1 cellular context compared by ENCODE assay signal in the genomic region with DNA sequence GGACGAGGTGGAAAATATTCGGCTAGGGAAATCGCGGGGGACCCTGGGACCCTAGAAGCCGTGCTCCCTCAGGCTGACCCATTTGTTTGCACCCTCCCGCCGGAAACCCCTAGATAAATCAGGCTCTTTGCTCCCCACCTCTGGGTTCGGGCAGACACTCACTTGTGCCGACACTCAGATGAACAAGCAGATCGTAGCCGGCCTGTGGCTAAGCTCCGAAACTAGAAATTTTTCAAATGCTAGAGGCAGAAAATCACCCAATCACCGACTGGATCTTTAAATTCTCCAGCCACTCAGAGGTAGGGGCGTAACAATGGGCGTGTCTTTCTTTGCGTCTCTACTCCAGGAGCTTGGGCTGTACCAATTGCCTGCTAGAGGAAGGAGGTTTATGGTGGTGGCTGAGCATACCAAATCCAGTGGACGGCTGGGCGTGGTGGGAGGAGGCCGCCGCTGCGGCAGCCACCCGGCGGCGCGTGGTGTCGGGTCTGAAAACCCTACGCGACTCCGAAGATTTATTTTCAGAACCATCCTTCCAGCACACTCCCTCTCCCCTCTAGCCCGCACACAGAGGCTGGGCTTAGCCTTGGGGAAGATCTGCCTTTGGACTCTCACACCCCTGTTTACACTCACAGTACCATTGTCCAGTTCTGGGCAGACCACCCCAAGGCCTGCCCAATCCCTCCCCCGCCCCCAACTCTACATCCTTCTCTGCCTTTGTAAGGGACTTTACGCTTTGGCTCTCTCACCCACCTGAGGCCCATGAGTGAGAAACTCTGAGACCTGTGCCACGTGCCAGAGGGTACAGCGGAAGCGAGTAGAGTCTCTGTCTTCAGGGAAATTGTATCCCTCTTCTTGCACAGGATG.
TF ChIP-seq lines count a peak whose summit lies in the region.

Gene PIF1, minus strand, starts transcription at position 217 of the 864 bp plus-strand sequence. CDS start 1,312 bp downstream, outside the sequence.

TF ChIP-seq in H1, 55 proteins besides CTCF, POLR2A, EP300 and RAD21 (continued from another document):
- no peak for TF ChIP-seq CTBP2 (IDR thresholded peaks at IDR 0.05; ENCODE audit: borderline replicate concordance, insufficient read depth, insufficient read length, low read length)
- peak; percentile 70 for TF ChIP-seq MAX (IDR thresholded peaks at IDR 0.05)
- TF ChIP-seq TAF1 (IDR thresholded peaks at IDR 0.05; ENCODE audit: low read depth, low read length), result peak; percentile 96
- no peak for TF ChIP-seq GABPA (IDR thresholded peaks at IDR 0.05; ENCODE audit: borderline replicate concordance, insufficient read depth, low read length)
- no peak for TF ChIP-seq RXRA (IDR thresholded peaks at IDR 0.05; ENCODE audit: insufficient read depth, low read depth, low read length)
- TF ChIP-seq SIN3A (conservative IDR thresholded peaks at IDR 0.05 in 1 of 2, IDR thresholded peaks at IDR 0.05 in 1 of 2; ENCODE audit: low read depth in 1 of 2, low read length in 2 of 2), result 0 out of 4 replicates have a peak, but pooled peaks have one; percentile 50 to 63
- peak; percentile 85 for TF ChIP-seq ASH2L (IDR thresholded peaks at IDR 0.05; ENCODE audit: low read length)
- peak; percentile 83; the same call in 1 of the 2 replicates for TF ChIP-seq CHD1 (IDR thresholded peaks at IDR 0.05; ENCODE audit: low read depth, low read length)
- TF ChIP-seq JUN (IDR thresholded peaks at IDR 0.05; ENCODE audit: low read depth, low read length), result no peak
- peak; percentile 93 for TF ChIP-seq SP1 (IDR thresholded peaks at IDR 0.05; ENCODE audit: low read depth, low read length)
- peak; percentile 65 for TF ChIP-seq SP4 (IDR thresholded peaks at IDR 0.05; ENCODE audit: low read length)
- TF ChIP-seq NRF1 (IDR thresholded peaks at IDR 0.05; ENCODE audit: low read depth, low read length), result peak; percentile 16; the same call in 1 of the 2 replicates
- no peak for TF ChIP-seq CHD2 (IDR thresholded peaks at IDR 0.05; ENCODE audit: low read length)
- TF ChIP-seq SAP30 (IDR thresholded peaks at IDR 0.05; ENCODE audit: insufficient read depth, insufficient replicate concordance, low read length), result no peak
- no peak for TF ChIP-seq TCF12 (IDR thresholded peaks at IDR 0.05; ENCODE audit: low read depth, low read length)
- TF ChIP-seq HDAC2 (IDR thresholded peaks at IDR 0.05; ENCODE audit: borderline replicate concordance in 1 of 2, low read depth in 2 of 2, low read length in 2 of 2), result peak in 1 of 2 experiments; percentile 77; a peak in 2 of 4 replicates
- TF ChIP-seq FOSL1 (IDR thresholded peaks at IDR 0.05; ENCODE audit: insufficient read depth, low read depth, low read length), result no peak
- TF ChIP-seq CEBPB (IDR thresholded peaks at IDR 0.05; ENCODE audit: low read depth, low read length), result no peak
- no peak for TF ChIP-seq BCL11A (IDR thresholded peaks at IDR 0.05; ENCODE audit: low read depth in 2 of 2, low read length in 2 of 2)
- TF ChIP-seq TAF7 (optimal IDR thresholded peaks at IDR 0.05; ENCODE audit: borderline replicate concordance, low read depth, low read length), result peak; percentile 88
- TF ChIP-seq RBBP5 (IDR thresholded peaks at IDR 0.05; ENCODE audit: borderline replicate concordance, low read depth, low read length), result peak; percentile 68; the same call in 1 of the 2 replicates
- no peak for TF ChIP-seq SP2 (IDR thresholded peaks at IDR 0.05; ENCODE audit: low read length)
- TF ChIP-seq ZNF274 (IDR thresholded peaks at IDR 0.05; ENCODE audit: borderline replicate concordance, extremely low read depth, low read length), result no peak
- TF ChIP-seq SIX5 (IDR thresholded peaks at IDR 0.05; ENCODE audit: low read depth, low read length), result no peak
- TF ChIP-seq MAFK (IDR thresholded peaks at IDR 0.05; ENCODE audit: low read depth, low read length), result no peak
- no peak for TF ChIP-seq EZH2 (IDR thresholded peaks at IDR 0.05; ENCODE audit: low read depth, low read length, severe bottlenecking)
- TF ChIP-seq KDM5A (IDR thresholded peaks at IDR 0.05; ENCODE audit: low read length), result no peak
- TF ChIP-seq CBX5 (IDR thresholded peaks at IDR 0.05; ENCODE audit: low read depth, low read length), result no peak
- no peak for TF ChIP-seq TEAD4 (IDR thresholded peaks at IDR 0.05; ENCODE audit: low read depth, low read length)
- no peak for TF ChIP-seq CBX8 (IDR thresholded peaks at IDR 0.05; ENCODE audit: borderline replicate concordance, low read depth, low read length)
- TF ChIP-seq, protein P1, sequence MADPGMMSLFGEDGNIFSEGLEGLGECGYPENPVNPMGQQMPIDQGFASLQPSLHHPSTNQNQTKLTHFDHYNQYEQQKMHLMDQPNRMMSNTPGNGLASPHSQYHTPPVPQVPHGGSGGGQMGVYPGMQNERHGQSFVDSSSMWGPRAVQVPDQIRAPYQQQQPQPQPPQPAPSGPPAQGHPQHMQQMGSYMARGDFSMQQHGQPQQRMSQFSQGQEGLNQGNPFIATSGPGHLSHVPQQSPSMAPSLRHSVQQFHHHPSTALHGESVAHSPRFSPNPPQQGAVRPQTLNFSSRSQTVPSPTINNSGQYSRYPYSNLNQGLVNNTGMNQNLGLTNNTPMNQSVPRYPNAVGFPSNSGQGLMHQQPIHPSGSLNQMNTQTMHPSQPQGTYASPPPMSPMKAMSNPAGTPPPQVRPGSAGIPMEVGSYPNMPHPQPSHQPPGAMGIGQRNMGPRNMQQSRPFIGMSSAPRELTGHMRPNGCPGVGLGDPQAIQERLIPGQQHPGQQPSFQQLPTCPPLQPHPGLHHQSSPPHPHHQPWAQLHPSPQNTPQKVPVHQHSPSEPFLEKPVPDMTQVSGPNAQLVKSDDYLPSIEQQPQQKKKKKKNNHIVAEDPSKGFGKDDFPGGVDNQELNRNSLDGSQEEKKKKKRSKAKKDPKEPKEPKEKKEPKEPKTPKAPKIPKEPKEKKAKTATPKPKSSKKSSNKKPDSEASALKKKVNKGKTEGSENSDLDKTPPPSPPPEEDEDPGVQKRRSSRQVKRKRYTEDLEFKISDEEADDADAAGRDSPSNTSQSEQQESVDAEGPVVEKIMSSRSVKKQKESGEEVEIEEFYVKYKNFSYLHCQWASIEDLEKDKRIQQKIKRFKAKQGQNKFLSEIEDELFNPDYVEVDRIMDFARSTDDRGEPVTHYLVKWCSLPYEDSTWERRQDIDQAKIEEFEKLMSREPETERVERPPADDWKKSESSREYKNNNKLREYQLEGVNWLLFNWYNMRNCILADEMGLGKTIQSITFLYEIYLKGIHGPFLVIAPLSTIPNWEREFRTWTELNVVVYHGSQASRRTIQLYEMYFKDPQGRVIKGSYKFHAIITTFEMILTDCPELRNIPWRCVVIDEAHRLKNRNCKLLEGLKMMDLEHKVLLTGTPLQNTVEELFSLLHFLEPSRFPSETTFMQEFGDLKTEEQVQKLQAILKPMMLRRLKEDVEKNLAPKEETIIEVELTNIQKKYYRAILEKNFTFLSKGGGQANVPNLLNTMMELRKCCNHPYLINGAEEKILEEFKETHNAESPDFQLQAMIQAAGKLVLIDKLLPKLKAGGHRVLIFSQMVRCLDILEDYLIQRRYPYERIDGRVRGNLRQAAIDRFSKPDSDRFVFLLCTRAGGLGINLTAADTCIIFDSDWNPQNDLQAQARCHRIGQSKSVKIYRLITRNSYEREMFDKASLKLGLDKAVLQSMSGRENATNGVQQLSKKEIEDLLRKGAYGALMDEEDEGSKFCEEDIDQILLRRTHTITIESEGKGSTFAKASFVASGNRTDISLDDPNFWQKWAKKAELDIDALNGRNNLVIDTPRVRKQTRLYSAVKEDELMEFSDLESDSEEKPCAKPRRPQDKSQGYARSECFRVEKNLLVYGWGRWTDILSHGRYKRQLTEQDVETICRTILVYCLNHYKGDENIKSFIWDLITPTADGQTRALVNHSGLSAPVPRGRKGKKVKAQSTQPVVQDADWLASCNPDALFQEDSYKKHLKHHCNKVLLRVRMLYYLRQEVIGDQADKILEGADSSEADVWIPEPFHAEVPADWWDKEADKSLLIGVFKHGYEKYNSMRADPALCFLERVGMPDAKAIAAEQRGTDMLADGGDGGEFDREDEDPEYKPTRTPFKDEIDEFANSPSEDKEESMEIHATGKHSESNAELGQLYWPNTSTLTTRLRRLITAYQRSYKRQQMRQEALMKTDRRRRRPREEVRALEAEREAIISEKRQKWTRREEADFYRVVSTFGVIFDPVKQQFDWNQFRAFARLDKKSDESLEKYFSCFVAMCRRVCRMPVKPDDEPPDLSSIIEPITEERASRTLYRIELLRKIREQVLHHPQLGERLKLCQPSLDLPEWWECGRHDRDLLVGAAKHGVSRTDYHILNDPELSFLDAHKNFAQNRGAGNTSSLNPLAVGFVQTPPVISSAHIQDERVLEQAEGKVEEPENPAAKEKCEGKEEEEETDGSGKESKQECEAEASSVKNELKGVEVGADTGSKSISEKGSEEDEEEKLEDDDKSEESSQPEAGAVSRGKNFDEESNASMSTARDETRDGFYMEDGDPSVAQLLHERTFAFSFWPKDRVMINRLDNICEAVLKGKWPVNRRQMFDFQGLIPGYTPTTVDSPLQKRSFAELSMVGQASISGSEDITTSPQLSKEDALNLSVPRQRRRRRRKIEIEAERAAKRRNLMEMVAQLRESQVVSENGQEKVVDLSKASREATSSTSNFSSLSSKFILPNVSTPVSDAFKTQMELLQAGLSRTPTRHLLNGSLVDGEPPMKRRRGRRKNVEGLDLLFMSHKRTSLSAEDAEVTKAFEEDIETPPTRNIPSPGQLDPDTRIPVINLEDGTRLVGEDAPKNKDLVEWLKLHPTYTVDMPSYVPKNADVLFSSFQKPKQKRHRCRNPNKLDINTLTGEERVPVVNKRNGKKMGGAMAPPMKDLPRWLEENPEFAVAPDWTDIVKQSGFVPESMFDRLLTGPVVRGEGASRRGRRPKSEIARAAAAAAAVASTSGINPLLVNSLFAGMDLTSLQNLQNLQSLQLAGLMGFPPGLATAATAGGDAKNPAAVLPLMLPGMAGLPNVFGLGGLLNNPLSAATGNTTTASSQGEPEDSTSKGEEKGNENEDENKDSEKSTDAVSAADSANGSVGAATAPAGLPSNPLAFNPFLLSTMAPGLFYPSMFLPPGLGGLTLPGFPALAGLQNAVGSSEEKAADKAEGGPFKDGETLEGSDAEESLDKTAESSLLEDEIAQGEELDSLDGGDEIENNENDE (IDR thresholded peaks at IDR 0.05; ENCODE audit: insufficient replicate concordance, low read length), result no peak
- TF ChIP-seq POLR2AphosphoS5 (IDR thresholded peaks at IDR 0.05; ENCODE audit: low read depth, low read length), result peak; percentile 89
- TF ChIP-seq RNF2 (IDR thresholded peaks at IDR 0.05; ENCODE audit: borderline replicate concordance, low read depth, low read length, missing control alignments, poor library complexity, severe bottlenecking), result no peak
- TF ChIP-seq, protein P2, sequence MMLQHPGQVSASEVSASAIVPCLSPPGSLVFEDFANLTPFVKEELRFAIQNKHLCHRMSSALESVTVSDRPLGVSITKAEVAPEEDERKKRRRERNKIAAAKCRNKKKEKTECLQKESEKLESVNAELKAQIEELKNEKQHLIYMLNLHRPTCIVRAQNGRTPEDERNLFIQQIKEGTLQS (IDR thresholded peaks at IDR 0.05; ENCODE audit: insufficient read depth, low read depth, low read length), result no peak
- TF ChIP-seq EGR1 (IDR thresholded peaks at IDR 0.05; ENCODE audit: borderline replicate concordance, low read depth, low read length), result peak; percentile 27; the same call in 1 of the 2 replicates
- peak; percentile 50 for TF ChIP-seq KDM4A (IDR thresholded peaks at IDR 0.05; ENCODE audit: low read depth, low read length, severe bottlenecking)
- no peak for TF ChIP-seq SIRT6 (IDR thresholded peaks at IDR 0.05; ENCODE audit: low read length)
- no peak for TF ChIP-seq NANOG (IDR thresholded peaks at IDR 0.05; ENCODE audit: insufficient read depth, low read depth, low read length, poor library complexity, severe bottlenecking)
- no peak for TF ChIP-seq SRF (IDR thresholded peaks at IDR 0.05; ENCODE audit: low read depth, low read length)
- TF ChIP-seq TBP (IDR thresholded peaks at IDR 0.05; ENCODE audit: low read depth, low read length), result peak; percentile 86
- no peak for TF ChIP-seq SUZ12 (IDR thresholded peaks at IDR 0.05; ENCODE audit: low read length)
- no peak for TF ChIP-seq RFX5 (IDR thresholded peaks at IDR 0.05; ENCODE audit: borderline replicate concordance, low read depth, low read length)
- peak; percentile 16; the same call in 1 of the 2 replicates for TF ChIP-seq ATF2 (IDR thresholded peaks at IDR 0.05; ENCODE audit: low read length)
- TF ChIP-seq BRCA1 (IDR thresholded peaks at IDR 0.05; ENCODE audit: low read depth, low read length), result no peak
- TF ChIP-seq USF2 (IDR thresholded peaks at IDR 0.05; ENCODE audit: low read length), result no peak
- TF ChIP-seq JUND (IDR thresholded peaks at IDR 0.05; ENCODE audit: low read length), result peak; percentile 73
- peak; percentile 73 for TF ChIP-seq PHF8 (conservative IDR thresholded peaks at IDR 0.05; ENCODE audit: low read depth, low read length)
- peak; percentile 54; the same call in 1 of the 2 replicates for TF ChIP-seq YY1 (IDR thresholded peaks at IDR 0.05; ENCODE audit: low read depth, low read length)
- TF ChIP-seq CREB1 (IDR thresholded peaks at IDR 0.05), result 0 out of 2 replicates have a peak, but pooled peaks have one; percentile 19
- no peak; the same call in 1 of the 2 replicates for TF ChIP-seq E2F6 (IDR thresholded peaks at IDR 0.05)
- TF ChIP-seq GTF2F1 (IDR thresholded peaks at IDR 0.05; ENCODE audit: borderline replicate concordance, low read depth, low read length), result no peak; the same call in 1 of the 2 replicates
- no peak for TF ChIP-seq POU5F1 (IDR thresholded peaks at IDR 0.05; ENCODE audit: low read depth, low read length)
- no peak for TF ChIP-seq HDAC6 (IDR thresholded peaks at IDR 0.05; ENCODE audit: low read depth, low read length)
